Comparison of ENCODE assay signal across 1 cellular context in the genomic region with DNA sequence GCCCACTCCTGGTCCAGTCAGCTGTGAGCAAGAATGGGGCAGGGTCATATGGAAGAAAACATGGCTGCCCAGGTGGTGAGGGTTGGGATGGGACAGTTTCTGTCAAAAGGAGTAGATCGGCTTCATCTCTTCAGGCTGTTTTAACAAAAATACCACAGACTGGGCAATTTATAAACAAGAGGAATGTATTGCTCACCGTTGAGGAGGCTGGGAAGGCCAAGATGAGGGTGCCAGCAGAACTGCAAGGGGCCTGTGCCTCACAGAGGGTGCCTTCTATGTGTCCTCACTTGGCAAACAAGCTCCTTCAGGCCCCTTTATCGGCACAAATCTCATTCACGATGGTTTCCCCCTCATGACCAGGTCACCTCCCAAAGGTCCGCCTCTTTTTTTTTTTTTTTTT.
TF ChIP-seq lines count a peak whose summit lies in the region.

No MANE protein-coding gene starts in this region.

TF ChIP-seq in IMR-90, 13 proteins besides CTCF, POLR2A, EP300 and RAD21:
- TF ChIP-seq RCOR1 (IDR thresholded peaks at IDR 0.05; ENCODE audit: insufficient replicate concordance, low read length), result no peak
- TF ChIP-seq CHD1 (IDR thresholded peaks at IDR 0.05; ENCODE audit: low read depth, low read length), result no peak
- no peak for TF ChIP-seq RFX5 (IDR thresholded peaks at IDR 0.05; ENCODE audit: low read depth, low read length)
- no peak for TF ChIP-seq CEBPB (IDR thresholded peaks at IDR 0.05; ENCODE audit: low read depth, low read length)
- TF ChIP-seq MAFK (IDR thresholded peaks at IDR 0.05; ENCODE audit: low read depth, low read length), result no peak
- TF ChIP-seq, protein P1, sequence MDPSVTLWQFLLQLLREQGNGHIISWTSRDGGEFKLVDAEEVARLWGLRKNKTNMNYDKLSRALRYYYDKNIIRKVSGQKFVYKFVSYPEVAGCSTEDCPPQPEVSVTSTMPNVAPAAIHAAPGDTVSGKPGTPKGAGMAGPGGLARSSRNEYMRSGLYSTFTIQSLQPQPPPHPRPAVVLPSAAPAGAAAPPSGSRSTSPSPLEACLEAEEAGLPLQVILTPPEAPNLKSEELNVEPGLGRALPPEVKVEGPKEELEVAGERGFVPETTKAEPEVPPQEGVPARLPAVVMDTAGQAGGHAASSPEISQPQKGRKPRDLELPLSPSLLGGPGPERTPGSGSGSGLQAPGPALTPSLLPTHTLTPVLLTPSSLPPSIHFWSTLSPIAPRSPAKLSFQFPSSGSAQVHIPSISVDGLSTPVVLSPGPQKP (IDR thresholded peaks at IDR 0.05; ENCODE audit: borderline replicate concordance, low read depth, low read length), result no peak
- no peak for TF ChIP-seq FOS (IDR thresholded peaks at IDR 0.05; ENCODE audit: low read depth, low read length)
- TF ChIP-seq NFE2L2 (IDR thresholded peaks at IDR 0.05; ENCODE audit: low read depth, low read length), result no peak
- TF ChIP-seq, protein P2, sequence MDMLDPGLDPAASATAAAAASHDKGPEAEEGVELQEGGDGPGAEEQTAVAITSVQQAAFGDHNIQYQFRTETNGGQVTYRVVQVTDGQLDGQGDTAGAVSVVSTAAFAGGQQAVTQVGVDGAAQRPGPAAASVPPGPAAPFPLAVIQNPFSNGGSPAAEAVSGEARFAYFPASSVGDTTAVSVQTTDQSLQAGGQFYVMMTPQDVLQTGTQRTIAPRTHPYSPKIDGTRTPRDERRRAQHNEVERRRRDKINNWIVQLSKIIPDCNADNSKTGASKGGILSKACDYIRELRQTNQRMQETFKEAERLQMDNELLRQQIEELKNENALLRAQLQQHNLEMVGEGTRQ (IDR thresholded peaks at IDR 0.05; ENCODE audit: low read depth, low read length), result no peak
- no peak for TF ChIP-seq MXI1 (IDR thresholded peaks at IDR 0.05; ENCODE audit: borderline replicate concordance, low read depth, low read length)
- TF ChIP-seq MAZ (IDR thresholded peaks at IDR 0.05; ENCODE audit: borderline replicate concordance, low read depth, low read length), result no peak
- no peak for TF ChIP-seq BHLHE40 (IDR thresholded peaks at IDR 0.05; ENCODE audit: low read depth, low read length)
- TF ChIP-seq SMC3 (IDR thresholded peaks at IDR 0.05; ENCODE audit: low read depth, low read length), result no peak
